ENCODE assay signal across 1 cellular context in genomic region chr3:10772230-10773161, GRCh38.
TF ChIP-seq lines count a peak whose summit lies in the region.

No MANE protein-coding gene starts in this region.

TF ChIP-seq in HepG2, 621 proteins besides CTCF, POLR2A, EP300 and RAD21 (continued from another document and continues in another):
- TF ChIP-seq THRA (CRISPR knock-in tag; IDR thresholded peaks at IDR 0.05; ENCODE audit: borderline replicate concordance) = peak; percentile 83
- TF ChIP-seq ZSCAN20 (CRISPR knock-in tag; IDR thresholded peaks at IDR 0.05; ENCODE audit: borderline replicate concordance) = no peak
- no peak for TF ChIP-seq ATRX (CRISPR knock-in tag; IDR thresholded peaks at IDR 0.05; ENCODE audit: borderline replicate concordance)
- TF ChIP-seq BCL3 (CRISPR knock-in tag; IDR thresholded peaks at IDR 0.05) = no peak
- peak; percentile 48; the same call in 1 of the 2 replicates for TF ChIP-seq PITX1 (CRISPR knock-in tag; IDR thresholded peaks at IDR 0.05)
- no peak for TF ChIP-seq NCOA5 (CRISPR knock-in tag; IDR thresholded peaks at IDR 0.05)
- no peak for TF ChIP-seq ZNF639 (CRISPR knock-in tag; conservative IDR thresholded peaks at IDR 0.05)
- TF ChIP-seq ZNF776 (CRISPR knock-in tag; IDR thresholded peaks at IDR 0.05) = no peak
- TF ChIP-seq ZBTB2 (CRISPR knock-in tag; IDR thresholded peaks at IDR 0.05; ENCODE audit: low read depth) = no peak
- TF ChIP-seq SALL2 (CRISPR knock-in tag; IDR thresholded peaks at IDR 0.05) = peak; percentile 73; the same call in 1 of the 2 replicates
- no peak for TF ChIP-seq ZNF317 (CRISPR knock-in tag; IDR thresholded peaks at IDR 0.05)
- peak; percentile 43; the same call in 1 of the 2 replicates for TF ChIP-seq ZNF574 (CRISPR knock-in tag; IDR thresholded peaks at IDR 0.05)
- no peak for TF ChIP-seq ZNF138 (CRISPR knock-in tag; IDR thresholded peaks at IDR 0.05; ENCODE audit: low read depth)
- 0 out of 2 replicates have a peak, but pooled peaks have one; percentile 29 for TF ChIP-seq GATAD1 (CRISPR knock-in tag; IDR thresholded peaks at IDR 0.05)
- TF ChIP-seq ZNF713 (CRISPR knock-in tag; IDR thresholded peaks at IDR 0.05) = no peak
- TF ChIP-seq FLYWCH1 (CRISPR knock-in tag; IDR thresholded peaks at IDR 0.05) = no peak
- TF ChIP-seq ZNF414 (CRISPR knock-in tag; IDR thresholded peaks at IDR 0.05) = 0 out of 2 replicates have a peak, but pooled peaks have one; percentile 41
- TF ChIP-seq IKZF4 (CRISPR knock-in tag; IDR thresholded peaks at IDR 0.05; ENCODE audit: borderline replicate concordance, low read depth, not compliant biosample characterization) = no peak
- no peak for TF ChIP-seq DRAP1 (CRISPR knock-in tag; IDR thresholded peaks at IDR 0.05)
- no peak for TF ChIP-seq ZFX (CRISPR knock-in tag; IDR thresholded peaks at IDR 0.05; ENCODE audit: low read depth)
- TF ChIP-seq MEF2D (CRISPR knock-in tag; IDR thresholded peaks at IDR 0.05) = no peak
- no peak for TF ChIP-seq SUZ12 (IDR thresholded peaks at IDR 0.05; ENCODE audit: low read depth, low read length)
- TF ChIP-seq ZNF431 (CRISPR knock-in tag; IDR thresholded peaks at IDR 0.05; ENCODE audit: borderline replicate concordance, low read depth) = no peak
- TF ChIP-seq KDM1A (CRISPR knock-in tag; IDR thresholded peaks at IDR 0.05) = no peak
- no peak for TF ChIP-seq ZNF7 (CRISPR knock-in tag; IDR thresholded peaks at IDR 0.05)
- TF ChIP-seq ZNF260 (CRISPR knock-in tag; IDR thresholded peaks at IDR 0.05; ENCODE audit: borderline replicate concordance, low read depth) = no peak
- TF ChIP-seq KDM2A (CRISPR knock-in tag; IDR thresholded peaks at IDR 0.05; ENCODE audit: borderline replicate concordance, low read depth) = no peak
- TF ChIP-seq NFKB2 (CRISPR knock-in tag; IDR thresholded peaks at IDR 0.05; ENCODE audit: borderline replicate concordance) = 0 out of 2 replicates have a peak, but pooled peaks have one; percentile 42
- TF ChIP-seq NFYB (CRISPR knock-in tag; IDR thresholded peaks at IDR 0.05) = no peak
- TF ChIP-seq ESRRA (CRISPR knock-in tag; IDR thresholded peaks at IDR 0.05; ENCODE audit: low read depth) = no peak
- 0 out of 2 replicates have a peak, but pooled peaks have one; percentile 24 for TF ChIP-seq HOXA3 (CRISPR knock-in tag; IDR thresholded peaks at IDR 0.05)
- no peak for TF ChIP-seq ZBTB33 (CRISPR knock-in tag; IDR thresholded peaks at IDR 0.05)
- no peak for TF ChIP-seq HOXA5 (CRISPR knock-in tag; IDR thresholded peaks at IDR 0.05)
- TF ChIP-seq UBTF (CRISPR knock-in tag; IDR thresholded peaks at IDR 0.05) = no peak
- no peak for TF ChIP-seq ZNF282 (IDR thresholded peaks at IDR 0.05; ENCODE audit: partially characterized antibody)
- no peak; the same call in 1 of the 2 replicates for TF ChIP-seq TBX2 (CRISPR knock-in tag; IDR thresholded peaks at IDR 0.05; ENCODE audit: borderline replicate concordance)
- no peak for TF ChIP-seq THAP9 (CRISPR knock-in tag; IDR thresholded peaks at IDR 0.05; ENCODE audit: borderline replicate concordance)
- TF ChIP-seq SMYD3 (CRISPR knock-in tag; IDR thresholded peaks at IDR 0.05) = no peak
- no peak for TF ChIP-seq HMGXB3 (CRISPR knock-in tag; IDR thresholded peaks at IDR 0.05; ENCODE audit: borderline replicate concordance)
